8 cellular contexts compared by ENCODE assay signal in genomic region chr10:101814466-101815041, GRCh38. TPM values are rescaled to one million over a fixed set of nuclear protein-coding genes. Genes with fewer than 3 reads are reported as not detected.
DNase-seq lines count a peak whose midpoint lies in the region; ATAC-seq, FAIRE-seq and TF ChIP-seq lines count a peak whose summit lies in the region.

No MANE protein-coding gene starts in this region.

- no peaks in the 10 kb centered on the region for H3K9me3 Mint-ChIP-seq in activated CD8-positive, alpha-beta T cell treated with anti-CD3 and anti-CD28 coated beads for 36 hours

- H4K20me1 ChIP-seq in HepG2 (ENCODE audit: insufficient read depth, low read length) = peaks cover 46% of the 10 kb centered on the region

- TF ChIP-seq CTCF in HepG2 (CRISPR knock-in tag; IDR thresholded peaks at IDR 0.05) = no peak
- no peak for TF ChIP-seq CTCF in right lobe of liver (IDR thresholded peaks at IDR 0.05)
- TF ChIP-seq CTCF in activated CD8-positive, alpha-beta T cell treated with anti-CD3 and anti-CD28 coated beads for 36 hours (IDR thresholded peaks at IDR 0.05) = no peak
- no peak for TF ChIP-seq CTCF in kidney epithelial cell (IDR thresholded peaks at IDR 0.05; ENCODE audit: insufficient read depth, low read length, poor library complexity, severe bottlenecking)

- peaks cover 4 to 26% of the 10 kb centered on the region in 2 experiments; a peak in 4 of 5 replicates for H3K36me3 ChIP-seq in HepG2 (replicated peaks in 1 of 2; ENCODE audit: control insufficient read depth in 1 of 2, insufficient read depth in 2 of 2, low read length in 2 of 2)
- peaks cover 3 to 31% (median 9%) of the 10 kb centered on the region in 4 donors for H3K36me3 ChIP-seq in right lobe of liver
- no peaks in the 10 kb centered on the region for H3K36me3 ChIP-seq in kidney epithelial cell (ENCODE audit: control insufficient read depth, insufficient read depth, low read length)

- H3K27me3 ChIP-seq in HepG2 (ENCODE audit: control insufficient read depth in 1 of 2, insufficient read depth in 2 of 2, low read length in 2 of 2) = no peaks in the 10 kb centered on the region; a peak in 1 of 5 replicates
- no peaks in the 10 kb centered on the region for H3K27me3 ChIP-seq in right lobe of liver
- H3K27me3 ChIP-seq in kidney epithelial cell (ENCODE audit: control insufficient read depth, insufficient read depth, low read length) = no peaks in the 10 kb centered on the region

- H3K4me3 Mint-ChIP-seq in activated CD8-positive, alpha-beta T cell treated with anti-CD3 and anti-CD28 coated beads for 36 hours = peak overlapping the region; percentile 88

- no peak for FAIRE-seq in HepG2 (lab: Jason Lieb, UNC)

- TF ChIP-seq RAD21 in HepG2 (CRISPR knock-in tag; IDR thresholded peaks at IDR 0.05) = no peak

- peak overlapping the region; percentile 18 to 95 (median 27); a peak in 2 of 6 replicates for H3K4me3 ChIP-seq in HepG2 (replicated peaks in 1 of 3; ENCODE audit: insufficient read depth in 1 of 3, low read depth in 2 of 3, low read length in 3 of 3)
- H3K4me3 ChIP-seq in right lobe of liver = peak overlapping the region in 1 of 3 donors; percentile 1
- peak overlapping the region; percentile 99 for H3K4me3 ChIP-seq in kidney epithelial cell (ENCODE audit: low read depth, low read length)

- H3K9ac ChIP-seq in HepG2 (ENCODE audit: insufficient read depth, low read depth, low read length) = peak overlapping the region; percentile 23; the same call in 1 of the 2 replicates

- H3K79me2 ChIP-seq in HepG2 (ENCODE audit: insufficient read depth, low read length) = peaks cover 67% of the 10 kb centered on the region

- CTCF ChIA-PET in HepG2 (lab: Yijun Ruan, JAX; ENCODE audit: low intra/inter-chr PET ratio, low total read pairs) = no interaction called here
- CTCF ChIA-PET in activated CD8-positive, alpha-beta T cell treated with anti-CD3 and anti-CD28 coated beads for 36 hours (lab: Charles Lee) = interaction anchor here (0.6 to 9.7 kb wide), 4 partner anchors 25 to 259 kb away, joined by 3 to 125 read pairs (median 4); partner anchors contain the start of gene KCNIP2

- BruUV-seq in HepG2 (replicated peaks; lab: Mats Ljungman, UMichigan) = no TSS peak

- H3K27me3 Mint-ChIP-seq in activated CD8-positive, alpha-beta T cell treated with anti-CD3 and anti-CD28 coated beads for 36 hours = no peaks in the 10 kb centered on the region

- ATAC-seq in HepG2 = no peak
- no peak for ATAC-seq in right lobe of liver
- ATAC-seq in activated CD8-positive, alpha-beta T cell treated with anti-CD3 and anti-CD28 coated beads for 36 hours = peak; percentile 8
- ATAC-seq in HG02852 (IDR thresholded peaks at IDR 0.05; ENCODE audit: unreplicated experiment) = no peak
- ATAC-seq in HG03108 (IDR thresholded peaks at IDR 0.05; ENCODE audit: unreplicated experiment) = no peak

- no peak for TF ChIP-seq POLR2A in HepG2 (IDR thresholded peaks at IDR 0.05; ENCODE audit: insufficient read depth in 1 of 2, low read depth in 2 of 2, low read length in 2 of 2)
- no peak for TF ChIP-seq POLR2A in right lobe of liver (IDR thresholded peaks at IDR 0.05)

- peaks cover 48% of the 10 kb centered on the region for H3K4me1 Mint-ChIP-seq in activated CD8-positive, alpha-beta T cell treated with anti-CD3 and anti-CD28 coated beads for 36 hours (ENCODE audit: low read depth)

- WGBS in HepG2 (ENCODE audit: low lambda C conversion rate) = 94% methylated on average over 8 of the region's 8 CpGs
- WGBS in right lobe of liver (ENCODE audit: insufficient coverage, low coverage, low lambda C conversion rate, missing lambda C conversion rate) = 70% methylated on average over 8 of the region's 8 CpGs

- DNase-seq in HepG2 (ENCODE audit: low spot score) (no peak), right lobe of liver (no peak), kidney epithelial cell (ENCODE audit: low read depth) (no peak), ACHN (no peak), SW 1271 (lab: John Stamatoyannopoulos, UW) (no peak)
- DNase-seq in activated CD8-positive, alpha-beta T cell treated with anti-CD3 and anti-CD28 coated beads for 36 hours = no peak

- H3K4me1 ChIP-seq in HepG2 (ENCODE audit: insufficient read depth, low read length) (peaks cover 21% of the 10 kb centered on the region), right lobe of liver (peaks cover 0 to 19% (median 0%) of the 10 kb centered on the region in 4 donors)

- POLR2A ChIA-PET in HepG2 (lab: Yijun Ruan, JAX) = no interaction called here
- POLR2A ChIA-PET in activated CD8-positive, alpha-beta T cell treated with anti-CD3 and anti-CD28 coated beads for 36 hours (lab: Charles Lee) = interaction anchor here (1.2 to 6.6 kb wide), 2 partner anchors 26 to 30 kb away, joined by 3 to 53 read pairs; partner anchors contain the start of gene NPM3

- no peak overlapping the region for H2AFZ ChIP-seq in HepG2 (ENCODE audit: low read length)

- H3K4me2 ChIP-seq in HepG2 (ENCODE audit: low read depth, low read length) = peak overlapping the region; percentile 94

- H3K27ac ChIP-seq in HepG2 (ENCODE audit: extremely low read length, insufficient read depth, low read length) (no peak overlapping the region), right lobe of liver (no peak overlapping the region)

- H3K9me3 ChIP-seq in HepG2 (ENCODE audit: low read length) (no peaks in the 10 kb centered on the region), right lobe of liver (no peaks in the 10 kb centered on the region)

- peak overlapping the region; percentile 90 for H3K27ac Mint-ChIP-seq in activated CD8-positive, alpha-beta T cell treated with anti-CD3 and anti-CD28 coated beads for 36 hours

- intact Hi-C loops in HepG2 (cut with micrococcal nuclease; ENCODE audit: unreplicated experiment) = loop anchor here (10.0 kb wide), 1 partner anchor 690 kb away; the partner anchor contains the start of genes ACTR1A and SUFU
- intact Hi-C loops in right lobe of liver (cut with DNase I) = no loop called here
- intact Hi-C loops in activated CD8-positive, alpha-beta T cell treated with anti-CD3 and anti-CD28 coated beads for 36 hours (cut with micrococcal nuclease) = loop anchor here (5.0 kb wide), 1 partner anchor 32 kb away; the partner anchor contains the start of gene NPM3

- H3K36me3 Mint-ChIP-seq in activated CD8-positive, alpha-beta T cell treated with anti-CD3 and anti-CD28 coated beads for 36 hours (ENCODE audit: low read depth) = peaks cover 60% of the 10 kb centered on the region

- in situ Hi-C loops in HepG2 (cut with HindIII; ENCODE audit: extremely low pct_ligation_motif_present, low pct_unique_long_range_greater_than_20kb) (no loop called here), ACHN (cut with HindIII; ENCODE audit: low pct_ligation_motif_present, low pct_unique_long_range_greater_than_20kb, low sequenced_read_pairs) (no loop called here)

- TF ChIP-seq EP300 in HepG2 (IDR thresholded peaks at IDR 0.05; ENCODE audit: low read depth in 2 of 2, low read length in 2 of 2) = no peak
- no peak for TF ChIP-seq EP300 in HepG2 (CRISPR knock-in tag; IDR thresholded peaks at IDR 0.05; ENCODE audit: borderline replicate concordance)

RNA-seq across cellular contexts. Expression of gene OGA, which starts 3.7 kb away (rescaled TPM):
- 33.2 and 36.5 TPM in 2 replicates for total RNA-seq in HepG2 (2016; rRNA removed; fragmentation: Illumina TruSeq; extraction: Trizol)
- 23.2 and 27.7 TPM in 2 replicates for total RNA-seq in HepG2 (2016; cell fraction: cytosol; rRNA removed; fragmentation: Illumina TruSeq; extraction: Trizol; ENCODE audit: low read depth)
- 30.6 and 34.0 TPM in 2 replicates for total RNA-seq in HepG2 (2016; cell fraction: insoluble cytoplasmic fraction; rRNA removed; fragmentation: Illumina TruSeq; extraction: Trizol)
- 23.7 and 29.9 TPM in 2 replicates for total RNA-seq in HepG2 (2016; cell fraction: membrane; rRNA removed; fragmentation: Illumina TruSeq; extraction: Trizol)
- 50.1 and 59.4 TPM in 2 replicates for total RNA-seq in HepG2 (2016; cell fraction: nucleus; rRNA removed; fragmentation: Illumina TruSeq; extraction: Trizol)
- polyA plus RNA-seq in HepG2 (2011; rRNA removed) = 35.5 and 39.8 TPM in 2 replicates
- polyA plus RNA-seq in HepG2 (2011; cell fraction: cytosol; rRNA removed) = 7.7 and 10.8 TPM in 2 replicates
- polyA plus RNA-seq in HepG2 (2011; cell fraction: nucleus; rRNA removed) = 66.7 and 69.3 TPM in 2 replicates
- 35.2 and 48.0 TPM in 2 replicates for polyA plus RNA-seq in HepG2 (2012)
- polyA plus RNA-seq in HepG2 (2016; cell fraction: cytosol; fragmentation: Illumina TruSeq; extraction: Trizol; ENCODE audit: low read depth) = 1.0 and 1.1 TPM in 2 replicates
- polyA plus RNA-seq in HepG2 (2016; cell fraction: insoluble cytoplasmic fraction; fragmentation: Illumina TruSeq; extraction: Trizol; ENCODE audit: low read depth) = 24.3 and 27.7 TPM in 2 replicates
- polyA plus RNA-seq in HepG2 (2016; cell fraction: membrane; fragmentation: Illumina TruSeq; extraction: Trizol; ENCODE audit: low read depth) = 2.9 and 3.6 TPM in 2 replicates
- polyA plus RNA-seq in HepG2 (2016; cell fraction: nucleus; fragmentation: Illumina TruSeq; extraction: Trizol; ENCODE audit: insufficient read depth, low read depth) = 105 and 122 TPM in 2 replicates
- 18.7 and 34.4 TPM in 2 replicates for polyA minus RNA-seq in HepG2 (2011; rRNA and poly(A)+ RNA removed; ENCODE audit: low replicate concordance)
- polyA minus RNA-seq in HepG2 (2011; cell fraction: cytosol; rRNA and poly(A)+ RNA removed) = 18.9 and 20.4 TPM in 2 replicates
- 91.7 and 107 TPM in 2 replicates for polyA minus RNA-seq in HepG2 (2011; cell fraction: nucleus; rRNA and poly(A)+ RNA removed)
- 10 to 100 TPM; 34.7 to 52.2 (median 36.7) TPM for total RNA-seq in right lobe of liver
- total RNA-seq in activated CD8-positive, alpha-beta T cell treated with anti-CD3 and anti-CD28 coated beads for 36 hours = 100 to 1,000 TPM; 125 to 130 TPM
- 72.8 and 78.9 TPM in 2 replicates for total RNA-seq in kidney epithelial cell

RNA-seq across cellular contexts. Expression of gene KCNIP2, which starts 29.0 kb away (rescaled TPM):
- total RNA-seq in HepG2 (2016; rRNA removed; fragmentation: Illumina TruSeq; extraction: Trizol) (0.42 TPM in 1 of 2 replicates, not detected in the other), right lobe of liver (1 to 10 TPM in 5 of 6 experiments, under 1 TPM in 1; 0.53 to 1.9 (median 1.1) TPM), kidney epithelial cell (0.29 and 0.48 TPM in 2 replicates)
- total RNA-seq in HepG2 (2016; cell fraction: cytosol; rRNA removed; fragmentation: Illumina TruSeq; extraction: Trizol; ENCODE audit: low read depth) = not detected in 2 replicates
- 0.13 and 0.52 TPM in 2 replicates for total RNA-seq in HepG2 (2016; cell fraction: insoluble cytoplasmic fraction; rRNA removed; fragmentation: Illumina TruSeq; extraction: Trizol)
- total RNA-seq in HepG2 (2016; cell fraction: membrane; rRNA removed; fragmentation: Illumina TruSeq; extraction: Trizol) = not detected in 2 replicates
- total RNA-seq in HepG2 (2016; cell fraction: nucleus; rRNA removed; fragmentation: Illumina TruSeq; extraction: Trizol) = 1.1 and 1.7 TPM in 2 replicates
- polyA plus RNA-seq in HepG2 (2011; rRNA removed) = 0.70 and 0.88 TPM in 2 replicates
- 0.13 TPM in 1 of 2 replicates, not detected in the other for polyA plus RNA-seq in HepG2 (2011; cell fraction: cytosol; rRNA removed)
- polyA plus RNA-seq in HepG2 (2011; cell fraction: nucleus; rRNA removed) = 3.4 and 3.8 TPM in 2 replicates
- polyA plus RNA-seq in HepG2 (2012) = 1.0 and 1.6 TPM in 2 replicates
- polyA plus RNA-seq in HepG2 (2016; cell fraction: cytosol; fragmentation: Illumina TruSeq; extraction: Trizol; ENCODE audit: low read depth) = not detected in 2 replicates
- not detected in 2 replicates for polyA plus RNA-seq in HepG2 (2016; cell fraction: insoluble cytoplasmic fraction; fragmentation: Illumina TruSeq; extraction: Trizol; ENCODE audit: low read depth)
- polyA plus RNA-seq in HepG2 (2016; cell fraction: membrane; fragmentation: Illumina TruSeq; extraction: Trizol; ENCODE audit: low read depth) = not detected in 2 replicates
- 2.7 and 2.9 TPM in 2 replicates for polyA plus RNA-seq in HepG2 (2016; cell fraction: nucleus; fragmentation: Illumina TruSeq; extraction: Trizol; ENCODE audit: insufficient read depth, low read depth)
- polyA minus RNA-seq in HepG2 (2011; rRNA and poly(A)+ RNA removed; ENCODE audit: low replicate concordance) = 1.2 and 2.3 TPM in 2 replicates
- not detected in 2 replicates for polyA minus RNA-seq in HepG2 (2011; cell fraction: cytosol; rRNA and poly(A)+ RNA removed)
- polyA minus RNA-seq in HepG2 (2011; cell fraction: nucleus; rRNA and poly(A)+ RNA removed) = 4.1 and 7.7 TPM in 2 replicates
- total RNA-seq in activated CD8-positive, alpha-beta T cell treated with anti-CD3 and anti-CD28 coated beads for 36 hours = 1 to 10 TPM; 2.4 to 3.1 TPM

RNA-seq across cellular contexts. Expression of gene NPM3, which starts 31.3 kb away (rescaled TPM):
- 129 and 160 TPM in 2 replicates for total RNA-seq in HepG2 (2016; rRNA removed; fragmentation: Illumina TruSeq; extraction: Trizol)
- 72.9 and 79.2 TPM in 2 replicates for total RNA-seq in HepG2 (2016; cell fraction: cytosol; rRNA removed; fragmentation: Illumina TruSeq; extraction: Trizol; ENCODE audit: low read depth)
- total RNA-seq in HepG2 (2016; cell fraction: insoluble cytoplasmic fraction; rRNA removed; fragmentation: Illumina TruSeq; extraction: Trizol) = 127 and 156 TPM in 2 replicates
- total RNA-seq in HepG2 (2016; cell fraction: membrane; rRNA removed; fragmentation: Illumina TruSeq; extraction: Trizol) = 118 and 120 TPM in 2 replicates
- total RNA-seq in HepG2 (2016; cell fraction: nucleus; rRNA removed; fragmentation: Illumina TruSeq; extraction: Trizol) = 40.1 and 46.2 TPM in 2 replicates
- polyA plus RNA-seq in HepG2 (2011; rRNA removed) = 47.6 and 50.8 TPM in 2 replicates
- polyA plus RNA-seq in HepG2 (2011; cell fraction: cytosol; rRNA removed) = 77.2 and 99.2 TPM in 2 replicates
- 35.2 and 42.2 TPM in 2 replicates for polyA plus RNA-seq in HepG2 (2011; cell fraction: nucleus; rRNA removed)
- polyA plus RNA-seq in HepG2 (2012) = 50.7 and 56.1 TPM in 2 replicates
- polyA plus RNA-seq in HepG2 (2016; cell fraction: cytosol; fragmentation: Illumina TruSeq; extraction: Trizol; ENCODE audit: low read depth) = 74.7 and 76.8 TPM in 2 replicates
- polyA plus RNA-seq in HepG2 (2016; cell fraction: insoluble cytoplasmic fraction; fragmentation: Illumina TruSeq; extraction: Trizol; ENCODE audit: low read depth) = 123 and 134 TPM in 2 replicates
- polyA plus RNA-seq in HepG2 (2016; cell fraction: membrane; fragmentation: Illumina TruSeq; extraction: Trizol; ENCODE audit: low read depth) = 94.9 and 101 TPM in 2 replicates
- polyA plus RNA-seq in HepG2 (2016; cell fraction: nucleus; fragmentation: Illumina TruSeq; extraction: Trizol; ENCODE audit: insufficient read depth, low read depth) = 69.1 and 70.7 TPM in 2 replicates
- polyA minus RNA-seq in HepG2 (2011; rRNA and poly(A)+ RNA removed; ENCODE audit: low replicate concordance) = 57.7 and 87.9 TPM in 2 replicates
- 11.6 and 28.0 TPM in 2 replicates for polyA minus RNA-seq in HepG2 (2011; cell fraction: cytosol; rRNA and poly(A)+ RNA removed)
- polyA minus RNA-seq in HepG2 (2011; cell fraction: nucleus; rRNA and poly(A)+ RNA removed) = 4.2 and 7.6 TPM in 2 replicates
- 10 to 100 TPM in 3 of 6 experiments, 1 to 10 TPM in 3; 4.7 to 31.8 (median 8.6) TPM for total RNA-seq in right lobe of liver
- 100 to 1,000 TPM; 235 to 264 TPM for total RNA-seq in activated CD8-positive, alpha-beta T cell treated with anti-CD3 and anti-CD28 coated beads for 36 hours
- 98.6 and 115 TPM in 2 replicates for total RNA-seq in kidney epithelial cell

RNA-seq across cellular contexts. Expression of gene FGF8, which starts 38.6 kb away (rescaled TPM):
- not detected in 2 replicates for total RNA-seq in HepG2 (2016; rRNA removed; fragmentation: Illumina TruSeq; extraction: Trizol)
- total RNA-seq in HepG2 (2016; cell fraction: cytosol; rRNA removed; fragmentation: Illumina TruSeq; extraction: Trizol; ENCODE audit: low read depth) = not detected in 2 replicates
- total RNA-seq in HepG2 (2016; cell fraction: insoluble cytoplasmic fraction; rRNA removed; fragmentation: Illumina TruSeq; extraction: Trizol) = not detected in 2 replicates
- not detected in 2 replicates for total RNA-seq in HepG2 (2016; cell fraction: membrane; rRNA removed; fragmentation: Illumina TruSeq; extraction: Trizol)
- total RNA-seq in HepG2 (2016; cell fraction: nucleus; rRNA removed; fragmentation: Illumina TruSeq; extraction: Trizol) = not detected in 2 replicates
- 0.26 TPM in 1 of 2 replicates, not detected in the other for polyA plus RNA-seq in HepG2 (2011; rRNA removed)
- polyA plus RNA-seq in HepG2 (2011; cell fraction: cytosol; rRNA removed) = not detected in 2 replicates
- polyA plus RNA-seq in HepG2 (2011; cell fraction: nucleus; rRNA removed) = 0.37 and 0.80 TPM in 2 replicates
- polyA plus RNA-seq in HepG2 (2012) = not detected in 2 replicates
- not detected in 2 replicates for polyA plus RNA-seq in HepG2 (2016; cell fraction: cytosol; fragmentation: Illumina TruSeq; extraction: Trizol; ENCODE audit: low read depth)
- not detected in 2 replicates for polyA plus RNA-seq in HepG2 (2016; cell fraction: insoluble cytoplasmic fraction; fragmentation: Illumina TruSeq; extraction: Trizol; ENCODE audit: low read depth)
- not detected in 2 replicates for polyA plus RNA-seq in HepG2 (2016; cell fraction: membrane; fragmentation: Illumina TruSeq; extraction: Trizol; ENCODE audit: low read depth)
- not detected in 2 replicates for polyA plus RNA-seq in HepG2 (2016; cell fraction: nucleus; fragmentation: Illumina TruSeq; extraction: Trizol; ENCODE audit: insufficient read depth, low read depth)
- polyA minus RNA-seq in HepG2 (2011; rRNA and poly(A)+ RNA removed; ENCODE audit: low replicate concordance) = not detected in 2 replicates
- polyA minus RNA-seq in HepG2 (2011; cell fraction: cytosol; rRNA and poly(A)+ RNA removed) = not detected in 2 replicates
- polyA minus RNA-seq in HepG2 (2011; cell fraction: nucleus; rRNA and poly(A)+ RNA removed) = not detected in 2 replicates
- not detected for total RNA-seq in right lobe of liver
- under 1 TPM in 1 of 2 experiments, not detected in 1; 0.38 TPM for total RNA-seq in activated CD8-positive, alpha-beta T cell treated with anti-CD3 and anti-CD28 coated beads for 36 hours
- not detected in 2 replicates for total RNA-seq in kidney epithelial cell

Comparison
In these comparisons a context has a peak if more than half of its experiments do, and no peak if none do; other contexts are left out.
1. intact Hi-C loops: an anchor here in HepG2 (10.0 kb wide) and activated CD8-positive, alpha-beta T cell treated with anti-CD3 and anti-CD28 coated beads for 36 hours (5.0 kb wide); none called in right lobe of liver.